14 cellular contexts compared by ENCODE assay signal in genomic region chr4:27112587-27112986, GRCh38.
A peak's percentile ranks its signal among the peaks of the same experiment; 100 is the strongest.
DNase-seq lines count a peak whose midpoint lies in the region; ATAC-seq and TF ChIP-seq lines count a peak whose summit lies in the region.
"Had no signal": no experiment of that assay in that cellular context is flagged by ENCODE, and none has a peak within 500 bp of the region (broad histone marks: within the 10 kb centered on the region; RNA-seq: fewer than 3 reads in every experiment).

No MANE protein-coding gene starts in this region.

- BruUV-seq in HCT116 (replicated peaks; lab: Mats Ljungman, UMichigan), result no TSS peak

- no peak for TF ChIP-seq POLR2A in HCT116 (IDR thresholded peaks at IDR 0.05; ENCODE audit: borderline replicate concordance, extremely low read depth, insufficient read depth, insufficient read length)

- TF ChIP-seq RAD21 in HCT116 (IDR thresholded peaks at IDR 0.05; ENCODE audit: low read depth) (no peak), Ishikawa (IDR thresholded peaks at IDR 0.05; ENCODE audit: low read depth) (no peak)

- peaks cover 26% of the 10 kb centered on the region for H3K27me3 ChIP-seq in HCT116 (ENCODE audit: insufficient read depth, low read length)
- no peaks in the 10 kb centered on the region for H3K27me3 ChIP-seq in endodermal cell (ENCODE audit: control insufficient read depth, insufficient read depth, low read length, poor library complexity, severe bottlenecking)

- WGBS in endodermal cell (ENCODE audit: insufficient coverage in 1 of 2, insufficient read length in 1 of 2), 2 experiments, result 92 to 100% methylated on average over 2 of the region's 3 CpGs

- no peak overlapping the region for H3K4me2 ChIP-seq in HCT116 (ENCODE audit: low read length)

- peaks cover 2% of the 10 kb centered on the region for H3K27me3 Mint-ChIP-seq in endodermal cell (ENCODE audit: insufficient read depth)
- H3K27me3 Mint-ChIP-seq: CD4-positive, alpha-beta memory T cell had no signal

- no peak for ATAC-seq in HCT116

- no peak overlapping the region for H2AFZ ChIP-seq in HCT116 (ENCODE audit: low read depth, low read length, poor library complexity, severe bottlenecking)

- H3K9me3 Mint-ChIP-seq in endodermal cell, result no peaks in the 10 kb centered on the region

- H3K27ac Mint-ChIP-seq in endodermal cell, result no peak overlapping the region
- H3K27ac Mint-ChIP-seq: CD4-positive, alpha-beta memory T cell; H9 had no signal

- no peak overlapping the region for H3K4me3 Mint-ChIP-seq in endodermal cell
- H3K4me3 Mint-ChIP-seq: CD4-positive, alpha-beta memory T cell; H9 had no signal

- H3K4me3 ChIP-seq in HCT116 (replicated peaks in 1 of 2; ENCODE audit: low read depth in 1 of 2, low read length in 2 of 2) (no peak overlapping the region), endodermal cell (ENCODE audit: low read length) (no peak overlapping the region)

- RAD21 ChIA-PET in HCT116 (lab: Charles Lee; ENCODE audit: low non-redundant PET in 1 of 2, low total read pairs in 2 of 2, uncharacterized antibody in 2 of 2, unreplicated experiment in 2 of 2), result no interaction called here

- no peaks in the 10 kb centered on the region for H3K79me2 ChIP-seq in HCT116 (ENCODE audit: insufficient read depth, low read length)

- H3K9ac ChIP-seq in HCT116 (ENCODE audit: low read length) (no peak overlapping the region), endodermal cell (ENCODE audit: extremely low read depth, low read length, poor library complexity, severe bottlenecking) (no peak overlapping the region)

- no peaks in the 10 kb centered on the region for H4K20me1 ChIP-seq in HCT116 (ENCODE audit: insufficient read depth)

- H3K36me3 ChIP-seq in HCT116 (ENCODE audit: control insufficient read depth in 1 of 2, insufficient read depth in 2 of 2, low read length in 2 of 2) (no peaks in the 10 kb centered on the region), endodermal cell (ENCODE audit: control insufficient read depth, insufficient read depth, low read length) (no peaks in the 10 kb centered on the region)

- CTCF ChIA-PET in HCT116 (lab: Charles Lee), result no interaction called here

- H3K9me3 ChIP-seq in HCT116 (ENCODE audit: control insufficient read depth in 1 of 2, insufficient read depth in 1 of 2, low read depth in 1 of 2, low read length in 2 of 2) (no peaks in the 10 kb centered on the region), endodermal cell (ENCODE audit: control insufficient read depth, low read length) (no peaks in the 10 kb centered on the region)

- peaks cover 7% of the 10 kb centered on the region for H3K4me1 Mint-ChIP-seq in endodermal cell
- H3K4me1 Mint-ChIP-seq: CD4-positive, alpha-beta memory T cell had no signal

- H3K27ac ChIP-seq in HCT116 (ENCODE audit: low read depth, low read length) (no peak overlapping the region), endodermal cell (ENCODE audit: low read depth, low read length) (no peak overlapping the region)

- intact Hi-C loops in HCT116 (cut with micrococcal nuclease), result no loop called here

- H3K9me2 ChIP-seq in HCT116 (ENCODE audit: insufficient read depth), result no peaks in the 10 kb centered on the region

- no peak for TF ChIP-seq EP300 in Ishikawa (IDR thresholded peaks at IDR 0.05; ENCODE audit: borderline replicate concordance)

- DNase-seq in HCT116 (ENCODE audit: low read depth, low spot score), result no peak
- DNase-seq in endodermal cell, result peak; percentile 34
- no peak for DNase-seq in NCI-H2196 treated with DMSO at 0.1 percent for 48 hours (lab: John Stamatoyannopoulos, UW; ENCODE audit: unreplicated experiment)
- no peak for DNase-seq in HCEC 1CT
- no peak for DNase-seq in SW480 (ENCODE audit: low spot score)
- DNase-seq: C1 segment of cervical spinal cord; Calu3; CD4-positive, alpha-beta memory T cell; COR-L47; DMS53; DMS79 treated with DMSO at 0.1 percent for 48 hours; GF-D8; H9 had no signal

- POLR2A ChIA-PET in HCT116 (lab: Charles Lee), result no interaction called here

- no peaks in the 10 kb centered on the region for H3K36me3 Mint-ChIP-seq in endodermal cell (ENCODE audit: low read depth)
- H3K36me3 Mint-ChIP-seq: CD4-positive, alpha-beta memory T cell had no signal

- no peaks in the 10 kb centered on the region for H3K4me1 ChIP-seq in HCT116 (ENCODE audit: control insufficient read depth in 1 of 2, insufficient read depth in 2 of 2, low read length in 2 of 2)
- no peaks in the 10 kb centered on the region for H3K4me1 ChIP-seq in endodermal cell (ENCODE audit: control insufficient read depth, insufficient read depth, low read length)

- TF ChIP-seq CTCF in HCT116 (IDR thresholded peaks at IDR 0.05 in 2 of 3, conservative IDR thresholded peaks at IDR 0.05 in 1 of 3; ENCODE audit: borderline replicate concordance in 1 of 3, insufficient read depth in 1 of 3, low read depth in 2 of 3, low read length in 2 of 3) (no peak), endodermal cell (conservative IDR thresholded peaks at IDR 0.05) (no peak)

TF ChIP-seq in HCT116, 20 proteins besides CTCF, POLR2A, EP300 and RAD21:
- TF ChIP-seq, protein P1, sequence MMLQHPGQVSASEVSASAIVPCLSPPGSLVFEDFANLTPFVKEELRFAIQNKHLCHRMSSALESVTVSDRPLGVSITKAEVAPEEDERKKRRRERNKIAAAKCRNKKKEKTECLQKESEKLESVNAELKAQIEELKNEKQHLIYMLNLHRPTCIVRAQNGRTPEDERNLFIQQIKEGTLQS (IDR thresholded peaks at IDR 0.05), result no peak
- TF ChIP-seq FOSL1 (IDR thresholded peaks at IDR 0.05; ENCODE audit: low read depth), result no peak
- TF ChIP-seq ZNF274 (IDR thresholded peaks at IDR 0.05; ENCODE audit: low read depth, low read length), result no peak
- peak; percentile 26 for TF ChIP-seq REST (IDR thresholded peaks at IDR 0.05; ENCODE audit: low read depth)

TF ChIP-seq in Ishikawa, 13 proteins besides CTCF, POLR2A, EP300 and RAD21:
- no peak for TF ChIP-seq NFIC (IDR thresholded peaks at IDR 0.05)
- TF ChIP-seq EGR1 (IDR thresholded peaks at IDR 0.05), result no peak
- TF ChIP-seq CREB1 (IDR thresholded peaks at IDR 0.05; ENCODE audit: low read depth), result no peak
- TF ChIP-seq REST (IDR thresholded peaks at IDR 0.05; ENCODE audit: low read depth), result peak; percentile 67
- no peak for TF ChIP-seq MAX (IDR thresholded peaks at IDR 0.05)
TF ChIP-seq in Ishikawa: peak in this region for 1.
